In the genomic region with DNA sequence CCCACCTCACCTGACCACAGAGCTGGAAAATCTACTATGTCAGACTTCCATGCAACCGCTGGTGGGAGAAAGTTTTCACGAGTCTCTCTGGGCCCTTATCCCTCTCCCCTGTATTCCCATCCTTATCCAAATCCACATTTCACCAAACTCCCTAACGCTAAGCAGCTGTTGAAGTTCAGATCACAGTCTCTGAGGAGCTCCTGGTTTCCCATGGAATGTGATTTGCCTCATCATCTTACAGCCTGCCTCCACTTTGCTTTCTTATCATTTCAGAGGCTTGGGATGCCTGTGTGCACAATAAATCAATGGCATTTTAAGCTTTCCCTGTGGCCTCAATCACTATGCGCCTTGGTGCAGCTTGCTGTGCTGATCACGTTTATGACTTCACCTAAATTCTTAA, we compare ENCODE assay signal across 25 cellular contexts.
"Had no signal": no experiment of that assay in that cellular context is flagged by ENCODE, and none has a peak within 500 bp of the region (broad histone marks: within the 10 kb centered on the region; RNA-seq: fewer than 3 reads in every experiment).

No MANE protein-coding gene starts in this region.

- ATAC-seq: activated CD8-positive, alpha-beta T cell treated with anti-CD3 and anti-CD28 coated beads for 36 hours; activated naive CD4-positive, alpha-beta T cell treated with anti-CD3 and anti-CD28 coated beads, Interleukin-2, amount 50 U/mL, for 72 hours; activated T-cell treated with anti-CD3 and anti-CD28 coated beads, Interleukin-2, amount 50 U/mL, for 4 hours; body of pancreas; gastrocnemius medialis; heart left ventricle; left lobe of liver; natural killer cell treated with Interleukin-12 subunit alpha and Interleukin-12 subunit beta and Interleukin-15 and Interleukin-18, amount 100 ng/mL, for 72 hours had no signal

- H3K9me3 ChIP-seq: body of pancreas, gastrocnemius medialis, heart left ventricle, right atrium auricular region, suprapubic skin had no signal

- H3K4me3 Mint-ChIP-seq: activated B cell treated with CpG ODN at 0.5 μM for 24 hours; activated CD8-positive, alpha-beta T cell treated with anti-CD3 and anti-CD28 coated beads for 36 hours; activated T-cell treated with anti-CD3 and anti-CD28 coated beads, Interleukin-2, amount 50 U/mL, for 4 hours; dendritic cell treated with granulocyte-macrophage colony-stimulating factor and Interleukin-4, amounts not matched to agents 40 ng/mL and 50 ng/mL, for 4 days; natural killer cell treated with Interleukin-12 subunit alpha and Interleukin-12 subunit beta and Interleukin-15 and Interleukin-18, amount 100 ng/mL, for 72 hours had no signal

- H3K4me1 ChIP-seq: body of pancreas, right atrium auricular region, suprapubic skin had no signal

- H3K4me3 ChIP-seq: body of pancreas, gastrocnemius medialis, heart left ventricle, right atrium auricular region, skin epidermis, suprapubic skin had no signal

- H3K36me3 Mint-ChIP-seq: activated naive CD4-positive, alpha-beta T cell treated with anti-CD3 and anti-CD28 coated beads, Interleukin-2, amount 50 U/mL, for 72 hours had no signal

- H3K36me3 ChIP-seq: gastrocnemius medialis, heart left ventricle, right atrium auricular region, suprapubic skin had no signal

- H3K27me3 Mint-ChIP-seq: activated B cell treated with CpG ODN at 0.5 μM for 24 hours; activated CD8-positive, alpha-beta T cell treated with anti-CD3 and anti-CD28 coated beads for 36 hours; dendritic cell treated with granulocyte-macrophage colony-stimulating factor and Interleukin-4, amounts not matched to agents 40 ng/mL and 50 ng/mL, for 4 days; natural killer cell treated with Interleukin-12 subunit alpha and Interleukin-12 subunit beta and Interleukin-15 and Interleukin-18, amount 100 ng/mL, for 72 hours had no signal

- H3K27ac ChIP-seq: body of pancreas, gastrocnemius medialis, heart left ventricle, right atrium auricular region, skin epidermis, suprapubic skin had no signal

- H3K27me3 ChIP-seq: body of pancreas, gastrocnemius medialis, heart left ventricle, right atrium auricular region, suprapubic skin had no signal

- DNase-seq: activated B cell treated with CpG ODN at 0.5 μM for 24 hours; activated CD4-positive, alpha-beta T cell treated with anti-CD3 and anti-CD28 coated beads for 48 hours; activated CD8-positive, alpha-beta T cell treated with anti-CD3 and anti-CD28 coated beads for 36 hours; activated effector memory CD4-positive, alpha-beta T cell treated with Interleukin-2 at 50 U/mL for 16 hours; activated T-cell treated with anti-CD3 and anti-CD28 coated beads, Interleukin-2, amount 50 U/mL, for 4 hours; amygdala; body of pancreas; effector memory CD4-positive, alpha-beta T cell; erythroblast; gastrocnemius medialis; heart left ventricle; mammary epithelial cell; occipital lobe; stimulated activated CD4-positive, alpha-beta T cell treated with anti-CD3 and anti-CD28 coated beads, Interleukin-4, amount 100 ng/mL, for 24 hours; stimulated activated CD8-positive, alpha-beta memory T cell treated with anti-CD3 and anti-CD28 coated beads, Interleukin-4, amount 100 ng/mL, for 48 hours; stimulated activated naive CD4-positive, alpha-beta T cell treated with Interleukin-2 at 50 U/mL for 16 hours; SW 1271 had no signal

- H3K27ac Mint-ChIP-seq: activated B cell treated with CpG ODN at 0.5 μM for 24 hours; activated CD8-positive, alpha-beta T cell treated with anti-CD3 and anti-CD28 coated beads for 36 hours; activated naive CD4-positive, alpha-beta T cell treated with anti-CD3 and anti-CD28 coated beads, Interleukin-2, amount 50 U/mL, for 72 hours; dendritic cell treated with granulocyte-macrophage colony-stimulating factor and Interleukin-4, amounts not matched to agents 40 ng/mL and 50 ng/mL, for 4 days; natural killer cell treated with Interleukin-12 subunit alpha and Interleukin-12 subunit beta and Interleukin-15 and Interleukin-18, amount 100 ng/mL, for 72 hours; progenitor cell of endocrine pancreas had no signal

- H3K4me1 Mint-ChIP-seq: activated B cell treated with CpG ODN at 0.5 μM for 24 hours had no signal
